In genomic region chr1:240712014-240712731, GRCh38 we compare ENCODE assay signal across 1 cellular context.
TF ChIP-seq lines count a peak whose summit lies in the region.

No MANE protein-coding gene starts in this region.

TF ChIP-seq in SK-N-SH, 30 proteins besides CTCF, POLR2A, EP300 and RAD21 (continued from another document):
- peak; percentile 20; the same call in 1 of the 2 replicates for TF ChIP-seq TEAD4 (IDR thresholded peaks at IDR 0.05; ENCODE audit: borderline replicate concordance, insufficient read depth)
- TF ChIP-seq YY1 (IDR thresholded peaks at IDR 0.05; ENCODE audit: low read depth): no peak
- TF ChIP-seq RXRA (IDR thresholded peaks at IDR 0.05; ENCODE audit: borderline replicate concordance, low read depth): no peak
- 0 out of 2 replicates have a peak, but pooled peaks have one; percentile 4 for TF ChIP-seq PBX3 (IDR thresholded peaks at IDR 0.05)
- no peak for TF ChIP-seq GATA2 (CRISPR knock-in tag; IDR thresholded peaks at IDR 0.05)
- TF ChIP-seq JUND (IDR thresholded peaks at IDR 0.05): 0 out of 2 replicates have a peak, but pooled peaks have one; percentile 12
- no peak for TF ChIP-seq MXI1 (IDR thresholded peaks at IDR 0.05; ENCODE audit: low read depth, low read length)
- peak; percentile 59 for TF ChIP-seq TCF12 (IDR thresholded peaks at IDR 0.05)
